Comparison of ENCODE assay signal across 13 cellular contexts in the genomic region with DNA sequence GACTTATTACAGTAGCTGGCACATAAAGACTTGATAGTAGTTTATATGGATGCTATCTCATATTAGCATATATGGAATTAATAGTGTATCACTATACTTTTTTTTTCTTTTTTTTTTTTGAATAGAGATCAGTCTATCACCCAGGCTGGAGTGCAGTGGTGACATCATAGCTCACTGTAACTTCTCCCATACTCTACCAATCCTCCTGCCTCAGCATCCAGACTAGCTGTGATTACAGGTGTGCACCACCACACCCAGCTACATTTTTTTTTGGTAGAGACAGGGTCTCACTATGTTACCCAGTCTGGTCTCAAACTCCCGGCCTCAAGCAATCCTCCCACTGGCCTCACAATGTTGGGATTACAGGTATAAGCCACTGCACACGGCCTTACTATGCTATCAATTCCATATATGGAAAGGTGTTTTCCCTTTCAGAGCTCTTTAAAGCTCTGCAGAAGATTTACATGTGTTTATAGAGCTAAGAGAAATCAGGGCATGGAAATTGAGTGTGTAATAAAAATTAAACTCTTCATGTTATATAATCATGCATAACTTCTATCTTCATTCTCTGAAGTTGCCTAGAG. TPM values are rescaled to one million over a fixed set of nuclear protein-coding genes. Genes with fewer than 3 reads are reported as not detected.
DNase-seq lines count a peak whose midpoint lies in the region; ATAC-seq and TF ChIP-seq lines count a peak whose summit lies in the region.
"Had no signal": no experiment of that assay in that cellular context is flagged by ENCODE, and none has a peak within 500 bp of the region (broad histone marks: within the 10 kb centered on the region; RNA-seq: fewer than 3 reads in every experiment).

No MANE protein-coding gene starts in this region.

- no peak for ATAC-seq in natural killer cell treated with Interleukin-12 subunit alpha and Interleukin-12 subunit beta and Interleukin-15 and Interleukin-18, amount 100 ng/mL, for 72 hours
- no peak for ATAC-seq in left lobe of liver

- H3K27me3 ChIP-seq in HUES48 (ENCODE audit: control insufficient read depth, insufficient read depth, low read length): no peaks in the 10 kb centered on the region
- H3K27me3 ChIP-seq: hepatocyte had no signal

- H3K9me3 ChIP-seq in HUES48 (ENCODE audit: control insufficient read depth, insufficient read depth, low read length): no peaks in the 10 kb centered on the region

- H3K9me3 Mint-ChIP-seq in Calu3 (ENCODE audit: low read depth, unreplicated experiment): no peaks in the 10 kb centered on the region
- H3K9me3 Mint-ChIP-seq in activated T-helper 1 cell treated with anti-CD3 and anti-CD28 coated beads, Interleukin-12 subunit alpha, Interleukin-12 subunit beta, Interleukin-2, Interleukin-4 antibody, amounts not matched to agents 30 ng/mL and 10 ng/mL and 1 ng/mL, durations not matched to agents 14 hours and 24 hours and 36 hours: no peaks in the 10 kb centered on the region
- no peaks in the 10 kb centered on the region for H3K9me3 Mint-ChIP-seq in natural killer cell treated with Interleukin-12 subunit alpha and Interleukin-12 subunit beta and Interleukin-15 and Interleukin-18, amount 100 ng/mL, for 72 hours

- H3K36me3 Mint-ChIP-seq in Calu3 (ENCODE audit: insufficient read depth, unreplicated experiment): peaks cover 75% of the 10 kb centered on the region
- peaks cover 36% of the 10 kb centered on the region for H3K36me3 Mint-ChIP-seq in activated T-helper 1 cell treated with anti-CD3 and anti-CD28 coated beads, Interleukin-12 subunit alpha, Interleukin-12 subunit beta, Interleukin-2, Interleukin-4 antibody, amounts not matched to agents 30 ng/mL and 10 ng/mL and 1 ng/mL, durations not matched to agents 14 hours and 24 hours and 36 hours (ENCODE audit: low read depth)
- H3K36me3 Mint-ChIP-seq in natural killer cell treated with Interleukin-12 subunit alpha and Interleukin-12 subunit beta and Interleukin-15 and Interleukin-18, amount 100 ng/mL, for 72 hours: peaks cover 24% of the 10 kb centered on the region

- H3K4me1 Mint-ChIP-seq in Calu3 (ENCODE audit: low read depth, unreplicated experiment): peaks cover 28% of the 10 kb centered on the region
- H3K4me1 Mint-ChIP-seq in activated T-helper 1 cell treated with anti-CD3 and anti-CD28 coated beads, Interleukin-12 subunit alpha, Interleukin-12 subunit beta, Interleukin-2, Interleukin-4 antibody, amounts not matched to agents 30 ng/mL and 10 ng/mL and 1 ng/mL, durations not matched to agents 14 hours and 24 hours and 36 hours (ENCODE audit: low read depth): peaks cover 44% of the 10 kb centered on the region
- peaks cover 29 to 32% of the 10 kb centered on the region in 2 donors for H3K4me1 Mint-ChIP-seq in natural killer cell treated with Interleukin-12 subunit alpha and Interleukin-12 subunit beta and Interleukin-15 and Interleukin-18, amount 100 ng/mL, for 72 hours (ENCODE audit: low read depth in 2 of 2)

- no TSS peak for BruUV-seq in Calu3 (replicated peaks; lab: Mats Ljungman, UMichigan)

- intact Hi-C loops in Calu3 (cut with micrococcal nuclease; ENCODE audit: unreplicated experiment): no loop called here
- intact Hi-C loops in activated T-helper 1 cell treated with anti-CD3 and anti-CD28 coated beads, Interleukin-12 subunit alpha, Interleukin-12 subunit beta, Interleukin-2, Interleukin-4 antibody, amounts not matched to agents 30 ng/mL and 10 ng/mL and 1 ng/mL, durations not matched to agents 14 hours and 24 hours and 36 hours (cut with micrococcal nuclease): loop anchor here (5.0 kb wide), 3 partner anchors 232 to 1848 kb away; a partner anchor contains a TSS

- DNase-seq in Calu3: no peak
- DNase-seq in activated T-helper 1 cell treated with anti-CD3 and anti-CD28 coated beads, Interleukin-12 subunit alpha, Interleukin-12 subunit beta, Interleukin-2, Interleukin-4 antibody, amounts not matched to agents 30 ng/mL and 10 ng/mL and 1 ng/mL, durations not matched to agents 14 hours and 24 hours and 36 hours (ENCODE audit: low spot score): no peak
- no peak for DNase-seq in natural killer cell treated with Interleukin-12 subunit alpha and Interleukin-12 subunit beta and Interleukin-15 and Interleukin-18, amount 100 ng/mL, for 72 hours (ENCODE audit: low spot score)
- DNase-seq in CD1c-positive myeloid dendritic cell (ENCODE audit: extremely low spot score): no peak
- DNase-seq in activated gamma-delta T cell (lab: John Stamatoyannopoulos, UW): no peak
- DNase-seq in left lobe of liver (ENCODE audit: low spot score): no peak
- DNase-seq: activated effector memory CD4-positive, alpha-beta T cell treated with Interleukin-2 at 50 U/mL for 16 hours; effector CD8-positive, alpha-beta T cell; midbrain; NCI-H446 treated with DMSO at 0.1 percent for 48 hours; small intestine had no signal

- peak overlapping the region; percentile 86 for H3K27ac Mint-ChIP-seq in Calu3 (ENCODE audit: unreplicated experiment)
- H3K27ac Mint-ChIP-seq in activated T-helper 1 cell treated with anti-CD3 and anti-CD28 coated beads, Interleukin-12 subunit alpha, Interleukin-12 subunit beta, Interleukin-2, Interleukin-4 antibody, amounts not matched to agents 30 ng/mL and 10 ng/mL and 1 ng/mL, durations not matched to agents 14 hours and 24 hours and 36 hours: peak overlapping the region; percentile 61
- peak overlapping the region; percentile 98 to 99 for H3K27ac Mint-ChIP-seq in natural killer cell treated with Interleukin-12 subunit alpha and Interleukin-12 subunit beta and Interleukin-15 and Interleukin-18, amount 100 ng/mL, for 72 hours

- no peak overlapping the region for H3K9ac ChIP-seq in HUES48 (ENCODE audit: low read depth, low read length)

- H3K4me3 ChIP-seq in HUES48 (ENCODE audit: low read depth, low read length): peak overlapping the region; percentile 97; the same call in 1 of the 2 replicates
- H3K4me3 ChIP-seq: hepatocyte had no signal

- TF ChIP-seq CTCF in Calu3 (IDR thresholded peaks at IDR 0.05; ENCODE audit: unreplicated experiment): no peak

- CTCF ChIA-PET in Calu3 (lab: Charles Lee): interaction anchor here (0.6 kb wide), 1 partner anchor 10 kb away, joined by 3 read pairs; no protein-coding TSS in a partner anchor

- H3K27ac ChIP-seq in HUES48 (ENCODE audit: low read depth, low read length): peak overlapping the region; percentile 96

- peaks cover 13% of the 10 kb centered on the region for H3K4me1 ChIP-seq in HUES48 (ENCODE audit: control insufficient read depth, insufficient read depth, low read length)

- H3K36me3 ChIP-seq in HUES48 (ENCODE audit: control insufficient read depth, insufficient read depth, low read length): peaks cover 50% of the 10 kb centered on the region

- H3K4me3 Mint-ChIP-seq in Calu3 (ENCODE audit: low read depth, unreplicated experiment): peak overlapping the region; percentile 93
- peak overlapping the region; percentile 96 for H3K4me3 Mint-ChIP-seq in activated T-helper 1 cell treated with anti-CD3 and anti-CD28 coated beads, Interleukin-12 subunit alpha, Interleukin-12 subunit beta, Interleukin-2, Interleukin-4 antibody, amounts not matched to agents 30 ng/mL and 10 ng/mL and 1 ng/mL, durations not matched to agents 14 hours and 24 hours and 36 hours
- H3K4me3 Mint-ChIP-seq in natural killer cell treated with Interleukin-12 subunit alpha and Interleukin-12 subunit beta and Interleukin-15 and Interleukin-18, amount 100 ng/mL, for 72 hours: peak overlapping the region; percentile 93

- no peaks in the 10 kb centered on the region for H3K27me3 Mint-ChIP-seq in Calu3 (ENCODE audit: unreplicated experiment)
- no peaks in the 10 kb centered on the region for H3K27me3 Mint-ChIP-seq in activated T-helper 1 cell treated with anti-CD3 and anti-CD28 coated beads, Interleukin-12 subunit alpha, Interleukin-12 subunit beta, Interleukin-2, Interleukin-4 antibody, amounts not matched to agents 30 ng/mL and 10 ng/mL and 1 ng/mL, durations not matched to agents 14 hours and 24 hours and 36 hours (ENCODE audit: insufficient read depth)
- no peaks in the 10 kb centered on the region for H3K27me3 Mint-ChIP-seq in natural killer cell treated with Interleukin-12 subunit alpha and Interleukin-12 subunit beta and Interleukin-15 and Interleukin-18, amount 100 ng/mL, for 72 hours

RNA-seq across cellular contexts. Expression of a gene that starts 1.8 kb away (rescaled TPM):
- total RNA-seq in Calu3 (2022) (40.4 and 42.9 TPM in 2 replicates), left lobe of liver (7.4 TPM)
- total RNA-seq in activated T-helper 1 cell treated with anti-CD3 and anti-CD28 coated beads, Interleukin-12 subunit alpha, Interleukin-12 subunit beta, Interleukin-2, Interleukin-4 antibody, amounts not matched to agents 30 ng/mL and 10 ng/mL and 1 ng/mL, durations not matched to agents 14 hours and 24 hours and 36 hours: 33.6 and 42.4 TPM in 2 replicates
- total RNA-seq in natural killer cell treated with Interleukin-12 subunit alpha and Interleukin-12 subunit beta and Interleukin-15 and Interleukin-18, amount 100 ng/mL, for 72 hours: 10 to 100 TPM; 41.9 to 42.1 TPM

RNA-seq across cellular contexts. Expression of a gene that starts 46.0 kb away (rescaled TPM):
- total RNA-seq in Calu3 (2022) (125 and 140 TPM in 2 replicates), left lobe of liver (29.4 TPM)
- 145 and 146 TPM in 2 replicates for total RNA-seq in activated T-helper 1 cell treated with anti-CD3 and anti-CD28 coated beads, Interleukin-12 subunit alpha, Interleukin-12 subunit beta, Interleukin-2, Interleukin-4 antibody, amounts not matched to agents 30 ng/mL and 10 ng/mL and 1 ng/mL, durations not matched to agents 14 hours and 24 hours and 36 hours
- total RNA-seq in natural killer cell treated with Interleukin-12 subunit alpha and Interleukin-12 subunit beta and Interleukin-15 and Interleukin-18, amount 100 ng/mL, for 72 hours: 100 to 1,000 TPM in 1 of 2 donors, 10 to 100 TPM in 1; 76.4 to 117 TPM

RNA-seq across cellular contexts. Expression of a gene that starts 59.6 kb away (rescaled TPM):
- total RNA-seq in Calu3 (2022): 3.8 and 4.7 TPM in 2 replicates
- total RNA-seq in activated T-helper 1 cell treated with anti-CD3 and anti-CD28 coated beads, Interleukin-12 subunit alpha, Interleukin-12 subunit beta, Interleukin-2, Interleukin-4 antibody, amounts not matched to agents 30 ng/mL and 10 ng/mL and 1 ng/mL, durations not matched to agents 14 hours and 24 hours and 36 hours: 0.15 TPM in 1 of 2 replicates, not detected in the other
- total RNA-seq in natural killer cell treated with Interleukin-12 subunit alpha and Interleukin-12 subunit beta and Interleukin-15 and Interleukin-18, amount 100 ng/mL, for 72 hours: not detected
- not detected for total RNA-seq in left lobe of liver
